8 cellular contexts compared by ENCODE assay signal in the genomic region with DNA sequence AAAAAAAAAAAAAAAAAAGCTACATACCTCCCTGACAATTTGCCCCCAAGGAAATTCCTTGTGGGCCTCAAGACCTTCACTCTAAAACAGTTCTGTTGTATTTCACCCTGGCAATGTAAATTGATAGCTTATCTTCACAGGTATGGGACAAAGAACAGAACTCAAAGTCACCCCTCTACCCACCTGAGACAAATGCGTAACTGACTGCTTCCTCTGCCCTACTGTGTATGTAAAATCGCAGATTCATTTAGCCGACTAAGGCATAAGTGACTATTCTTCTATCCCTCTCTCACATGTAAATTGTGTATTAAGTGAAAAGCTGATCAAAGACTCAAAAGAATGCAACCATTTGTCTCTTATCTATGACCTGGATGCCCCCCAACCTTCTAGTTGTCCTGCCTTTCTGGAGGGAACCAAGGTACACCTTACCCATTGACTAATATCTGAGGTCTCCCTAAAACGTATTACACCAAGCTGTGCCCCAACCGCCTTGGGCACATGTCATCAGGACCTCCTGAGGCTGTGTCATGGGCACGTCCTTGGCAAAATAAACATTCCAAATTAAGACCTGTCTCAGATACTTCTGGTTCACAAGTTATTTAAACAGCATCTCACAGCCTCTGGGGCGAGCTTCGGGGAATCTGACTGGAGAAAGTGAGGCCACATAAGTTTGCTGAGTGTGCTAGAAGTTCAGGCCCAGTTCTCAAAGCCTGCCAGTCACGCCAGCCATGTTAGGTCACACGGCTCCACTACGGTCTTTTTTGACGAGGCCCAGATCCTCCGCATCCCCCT. TPM values are rescaled to one million over a fixed set of nuclear protein-coding genes. Genes with fewer than 3 reads are reported as not detected.
A peak's percentile ranks its signal among the peaks of the same experiment; 100 is the strongest.
DNase-seq lines count a peak whose midpoint lies in the region; ATAC-seq lines count a peak whose summit lies in the region.

No MANE protein-coding gene starts in this region.

- intact Hi-C loops in activated T-helper 2 cell treated with anti-CD3 and anti-CD28 coated beads, Interferon-gamma antibody, Interleukin-2, Interleukin-4, amounts not matched to agents 10 μg/mL and 5 μg/mL and 100 μg/mL, durations not matched to agents 14 hours and 24 hours and 36 hours (cut with micrococcal nuclease), result loop anchor here (5.0 kb wide), 2 partner anchors 78 to 283 kb away; a partner anchor contains a TSS

- DNase-seq in stimulated activated CD8-positive, alpha-beta memory T cell treated with anti-CD3 and anti-CD28 coated beads, Interleukin-4, amount 100 ng/mL, for 24 hours (ENCODE audit: low read depth), result peak; percentile 6
- no peak for DNase-seq in stimulated activated CD8-positive, alpha-beta memory T cell treated with anti-CD3 and anti-CD28 coated beads, Interleukin-4, amount 100 ng/mL, for 48 hours
- no peak for DNase-seq in activated T-helper 2 cell treated with anti-CD3 and anti-CD28 coated beads, Interferon-gamma antibody, Interleukin-2, Interleukin-4, amounts not matched to agents 10 μg/mL and 5 μg/mL and 100 μg/mL, durations not matched to agents 14 hours and 24 hours and 36 hours (ENCODE audit: low spot score)
- peak; percentile 6 for DNase-seq in stimulated activated naive B cell treated with anti-CD40 and anti-IgM and Interleukin-4, amounts not matched to agents 10 μg/mL and 1 μg/mL and 100 μg/mL, for 72 hours
- DNase-seq in occipital lobe (lab: John Stamatoyannopoulos, UW), result no peak

- peak overlapping the region; percentile 89 for H3K9ac ChIP-seq in iPS-15b (ENCODE audit: low read depth, low read length)

- peak overlapping the region; percentile 92 for H3K27ac Mint-ChIP-seq in activated T-helper 2 cell treated with anti-CD3 and anti-CD28 coated beads, Interferon-gamma antibody, Interleukin-2, Interleukin-4, amounts not matched to agents 10 μg/mL and 5 μg/mL and 100 μg/mL, durations not matched to agents 14 hours and 24 hours and 36 hours
- H3K27ac Mint-ChIP-seq in stimulated activated naive B cell treated with anti-CD40 and anti-IgM and Interleukin-4, amounts not matched to agents 10 μg/mL and 1 μg/mL and 100 μg/mL, for 72 hours, result peak overlapping the region; percentile 100

- H3K9me3 ChIP-seq in iPS-15b (ENCODE audit: control insufficient read depth, insufficient read depth, low read length), result no peaks in the 10 kb centered on the region

- peaks cover 55% of the 10 kb centered on the region for H3K4me1 Mint-ChIP-seq in activated T-helper 2 cell treated with anti-CD3 and anti-CD28 coated beads, Interferon-gamma antibody, Interleukin-2, Interleukin-4, amounts not matched to agents 10 μg/mL and 5 μg/mL and 100 μg/mL, durations not matched to agents 14 hours and 24 hours and 36 hours (ENCODE audit: low read depth)
- H3K4me1 Mint-ChIP-seq in stimulated activated naive B cell treated with anti-CD40 and anti-IgM and Interleukin-4, amounts not matched to agents 10 μg/mL and 1 μg/mL and 100 μg/mL, for 72 hours, result peaks cover 28 to 44% of the 10 kb centered on the region in 2 donors

- H3K4me3 Mint-ChIP-seq in activated T-helper 2 cell treated with anti-CD3 and anti-CD28 coated beads, Interferon-gamma antibody, Interleukin-2, Interleukin-4, amounts not matched to agents 10 μg/mL and 5 μg/mL and 100 μg/mL, durations not matched to agents 14 hours and 24 hours and 36 hours (ENCODE audit: low read depth), result peak overlapping the region; percentile 84
- peak overlapping the region; percentile 98 to 99 for H3K4me3 Mint-ChIP-seq in stimulated activated naive B cell treated with anti-CD40 and anti-IgM and Interleukin-4, amounts not matched to agents 10 μg/mL and 1 μg/mL and 100 μg/mL, for 72 hours

- no peaks in the 10 kb centered on the region for H3K36me3 ChIP-seq in iPS-15b (ENCODE audit: control insufficient read depth, insufficient read depth, low read length)

- H3K27me3 Mint-ChIP-seq in activated T-helper 2 cell treated with anti-CD3 and anti-CD28 coated beads, Interferon-gamma antibody, Interleukin-2, Interleukin-4, amounts not matched to agents 10 μg/mL and 5 μg/mL and 100 μg/mL, durations not matched to agents 14 hours and 24 hours and 36 hours (ENCODE audit: low read depth), result no peaks in the 10 kb centered on the region
- no peaks in the 10 kb centered on the region for H3K27me3 Mint-ChIP-seq in stimulated activated naive B cell treated with anti-CD40 and anti-IgM and Interleukin-4, amounts not matched to agents 10 μg/mL and 1 μg/mL and 100 μg/mL, for 72 hours

- peaks cover 31% of the 10 kb centered on the region for H3K36me3 Mint-ChIP-seq in activated T-helper 2 cell treated with anti-CD3 and anti-CD28 coated beads, Interferon-gamma antibody, Interleukin-2, Interleukin-4, amounts not matched to agents 10 μg/mL and 5 μg/mL and 100 μg/mL, durations not matched to agents 14 hours and 24 hours and 36 hours (ENCODE audit: low read depth)
- H3K36me3 Mint-ChIP-seq in stimulated activated naive B cell treated with anti-CD40 and anti-IgM and Interleukin-4, amounts not matched to agents 10 μg/mL and 1 μg/mL and 100 μg/mL, for 72 hours, result peaks cover 17 to 29% of the 10 kb centered on the region in 2 donors

- H3K9me3 Mint-ChIP-seq in activated T-helper 2 cell treated with anti-CD3 and anti-CD28 coated beads, Interferon-gamma antibody, Interleukin-2, Interleukin-4, amounts not matched to agents 10 μg/mL and 5 μg/mL and 100 μg/mL, durations not matched to agents 14 hours and 24 hours and 36 hours, result no peaks in the 10 kb centered on the region
- peaks cover 0 to 5% of the 10 kb centered on the region in 2 donors for H3K9me3 Mint-ChIP-seq in stimulated activated naive B cell treated with anti-CD40 and anti-IgM and Interleukin-4, amounts not matched to agents 10 μg/mL and 1 μg/mL and 100 μg/mL, for 72 hours

- ATAC-seq in HG03439 (IDR thresholded peaks at IDR 0.05; ENCODE audit: unreplicated experiment), result peak; percentile 16
- ATAC-seq in stimulated activated naive B cell treated with anti-CD40 and anti-IgM and Interleukin-4, amounts not matched to agents 10 μg/mL and 1 μg/mL and 100 μg/mL, for 72 hours (replicated peaks), result peak in 1 of 2 donors; percentile 33
- ATAC-seq in HG03521 (IDR thresholded peaks at IDR 0.05; ENCODE audit: unreplicated experiment), result no peak

- H3K27me3 ChIP-seq in iPS-15b (ENCODE audit: control insufficient read depth, insufficient read depth, low read length), result peaks cover 6% of the 10 kb centered on the region

- peak overlapping the region; percentile 83 for H3K4me3 ChIP-seq in iPS-15b (ENCODE audit: low read depth, low read length)

- H3K4me1 ChIP-seq in iPS-15b (ENCODE audit: control insufficient read depth, insufficient read depth, low read length), result peaks cover 24% of the 10 kb centered on the region

RNA-seq across cellular contexts. Expression of a gene that starts 1.0 kb away (rescaled TPM):
- total RNA-seq in activated T-helper 2 cell treated with anti-CD3 and anti-CD28 coated beads, Interferon-gamma antibody, Interleukin-2, Interleukin-4, amounts not matched to agents 10 μg/mL and 5 μg/mL and 100 μg/mL, durations not matched to agents 14 hours and 24 hours and 36 hours, result 260 and 267 TPM in 2 replicates
- total RNA-seq in occipital lobe, result 70.7 TPM

Comparison
In these comparisons a context has a peak if more than half of its experiments do, and no peak if none do; other contexts are left out.
1. DNase-seq: peak in stimulated activated CD8-positive, alpha-beta memory T cell treated with anti-CD3 and anti-CD28 coated beads, Interleukin-4, amount 100 ng/mL, for 24 hours (single experiment) and stimulated activated naive B cell treated with anti-CD40 and anti-IgM and Interleukin-4, amounts not matched to agents 10 μg/mL and 1 μg/mL and 100 μg/mL, for 72 hours (single experiment); none in stimulated activated CD8-positive, alpha-beta memory T cell treated with anti-CD3 and anti-CD28 coated beads, Interleukin-4, amount 100 ng/mL, for 48 hours (single experiment), activated T-helper 2 cell treated with anti-CD3 and anti-CD28 coated beads, Interferon-gamma antibody, Interleukin-2, Interleukin-4, amounts not matched to agents 10 μg/mL and 5 μg/mL and 100 μg/mL, durations not matched to agents 14 hours and 24 hours and 36 hours (single experiment) and occipital lobe (single experiment).